17 cellular contexts compared by ENCODE assay signal in the genomic region with DNA sequence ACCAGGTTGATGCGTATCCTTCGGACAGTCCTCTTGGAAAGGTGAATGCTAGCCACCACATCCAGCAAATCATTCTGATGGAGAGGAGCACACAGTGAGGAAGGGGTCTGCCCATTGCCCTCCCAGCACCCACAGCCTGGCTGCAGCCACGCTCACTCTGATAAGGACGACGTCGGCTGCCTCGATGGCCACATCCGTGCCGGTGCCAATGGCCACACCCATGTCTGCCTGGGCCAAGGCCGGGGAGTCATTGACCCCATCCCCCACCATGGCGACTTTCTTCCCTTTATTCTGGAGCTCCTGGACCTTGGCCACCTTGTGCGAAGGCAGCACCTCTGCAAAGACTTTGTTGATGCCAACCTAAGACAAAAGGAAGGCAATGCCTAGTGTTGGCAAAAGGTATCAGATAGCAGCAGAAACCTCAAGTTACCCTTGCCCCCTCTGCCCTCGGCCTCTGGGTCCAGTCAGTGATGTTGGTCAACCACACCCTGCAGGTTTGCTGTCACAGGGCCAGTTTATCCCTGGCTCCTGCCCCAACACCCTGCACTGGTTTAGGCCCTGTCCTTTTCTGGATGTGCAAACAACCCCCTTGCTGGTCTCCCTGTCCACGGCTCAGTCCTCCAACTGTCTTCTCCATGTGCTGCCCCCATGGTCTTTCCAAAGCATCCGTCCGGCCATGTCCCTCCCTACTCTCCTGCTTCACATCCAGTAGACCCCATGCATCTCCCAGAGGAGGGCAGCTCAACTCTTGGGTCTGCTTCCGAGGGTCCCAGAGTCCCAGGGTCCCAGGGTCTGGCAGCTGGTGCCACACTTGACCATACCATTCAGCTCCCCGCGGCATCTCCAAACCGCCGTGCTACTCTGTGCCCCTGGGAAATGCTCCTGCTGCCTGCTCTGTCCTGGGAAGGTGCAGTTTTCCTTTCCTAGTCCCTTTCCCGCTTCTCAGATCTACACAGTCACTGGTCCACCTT.
DNase-seq lines count a peak whose midpoint lies in the region; ATAC-seq, FAIRE-seq and TF ChIP-seq lines count a peak whose summit lies in the region.
"Had no signal": no experiment of that assay in that cellular context is flagged by ENCODE, and none has a peak within 500 bp of the region (broad histone marks: within the 10 kb centered on the region; RNA-seq: fewer than 3 reads in every experiment).

No MANE protein-coding gene starts in this region.

- H3K4me1 Mint-ChIP-seq in T-helper 17 cell, result peaks cover 34% of the 10 kb centered on the region
- peaks cover 10% of the 10 kb centered on the region for H3K4me1 Mint-ChIP-seq in activated CD8-positive, alpha-beta memory T cell treated with anti-CD3 and anti-CD28 coated beads, Interleukin-2, amount 10 ng/mL, durations not matched to agents 7 days and 5 days

- no peaks in the 10 kb centered on the region for H3K4me1 ChIP-seq in kidney (ENCODE audit: control insufficient read depth in 1 of 2, insufficient read depth in 1 of 2, low read depth in 1 of 2, low read length in 2 of 2)
- H3K4me1 ChIP-seq: A549 had no signal

- ATAC-seq in T-helper 17 cell (no peak), GM21529 (IDR thresholded peaks at IDR 0.05; ENCODE audit: unreplicated experiment) (no peak)
- no peak for ATAC-seq in activated CD8-positive, alpha-beta memory T cell treated with anti-CD3 and anti-CD28 coated beads, Interleukin-2, amount 10 ng/mL, durations not matched to agents 7 days and 5 days
- ATAC-seq: A549 had no signal

- H3K4me3 ChIP-seq in kidney (ENCODE audit: low read length in 2 of 2), result no peak overlapping the region
- H3K4me3 ChIP-seq: A549 had no signal

- no peak overlapping the region for H3K9ac ChIP-seq in kidney (ENCODE audit: low read length in 2 of 2)

- CTCF ChIA-PET in activated CD8-positive, alpha-beta memory T cell treated with anti-CD3 and anti-CD28 coated beads, Interleukin-2, amount 10 ng/mL, durations not matched to agents 7 days and 5 days (lab: Charles Lee), result interaction anchor here (1.2 kb wide), 1 partner anchor 12 kb away, joined by 3 read pairs; no protein-coding TSS in a partner anchor

- TF ChIP-seq CTCF in kidney (IDR thresholded peaks at IDR 0.05; ENCODE audit: borderline replicate concordance, extremely low read depth, insufficient read depth), result no peak

- no peak overlapping the region for H3K27ac ChIP-seq in kidney (ENCODE audit: low read depth in 2 of 2, low read length in 2 of 2)
- H3K27ac ChIP-seq: 22Rv1, A549, C4-2B had no signal

- H3K36me3 ChIP-seq in kidney (ENCODE audit: control insufficient read depth in 1 of 2, insufficient read depth in 2 of 2, low read length in 2 of 2), result peaks cover 9 to 13% of the 10 kb centered on the region in 2 donors

- no peaks in the 10 kb centered on the region for H3K27me3 Mint-ChIP-seq in T-helper 17 cell
- H3K27me3 Mint-ChIP-seq in activated CD8-positive, alpha-beta memory T cell treated with anti-CD3 and anti-CD28 coated beads, Interleukin-2, amount 10 ng/mL, durations not matched to agents 7 days and 5 days, result peaks cover 17% of the 10 kb centered on the region

- no peak for FAIRE-seq in kidney (lab: Jason Lieb, UNC)
- FAIRE-seq: A549, H54 had no signal

- H3K9me3 ChIP-seq in T-helper 17 cell (ENCODE audit: control insufficient read depth, low read length, poor library complexity, severe bottlenecking) (no peaks in the 10 kb centered on the region), kidney (ENCODE audit: control insufficient read depth in 1 of 2, low read length in 2 of 2) (no peaks in the 10 kb centered on the region)
- H3K9me3 ChIP-seq: A549 had no signal

- intact Hi-C loops in kidney (cut with DNase I) (no loop called here), posterior vena cava (cut with DNase I) (no loop called here)

- peak; percentile 53 for DNase-seq in activated effector memory CD4-positive, alpha-beta T cell treated with anti-CD3 and anti-CD28 coated beads, Interleukin-2, amount 50 U/mL, for 16 hours
- no peak for DNase-seq in activated effector memory CD4-positive, alpha-beta T cell treated with Interleukin-2 at 50 U/mL for 16 hours
- DNase-seq in T-helper 17 cell (no peak), kidney (peak; percentile 66), posterior vena cava (ENCODE audit: low spot score) (peak; percentile 73)
- no peak for DNase-seq in stimulated activated naive CD4-positive, alpha-beta T cell (lab: John Stamatoyannopoulos, UW)
- DNase-seq in activated CD8-positive, alpha-beta memory T cell treated with anti-CD3 and anti-CD28 coated beads, Interleukin-2, amount 10 ng/mL, durations not matched to agents 7 days and 5 days, result no peak
- DNase-seq: AML-193; CD4-positive, alpha-beta memory T cell; DMS153; GF-D8; HCEC 1CT had no signal

- no peak overlapping the region for H3K4me3 Mint-ChIP-seq in T-helper 17 cell
- H3K4me3 Mint-ChIP-seq in activated CD8-positive, alpha-beta memory T cell treated with anti-CD3 and anti-CD28 coated beads, Interleukin-2, amount 10 ng/mL, durations not matched to agents 7 days and 5 days, result no peak overlapping the region

- peak overlapping the region; percentile 72 for H3K27ac Mint-ChIP-seq in T-helper 17 cell
- H3K27ac Mint-ChIP-seq in activated CD8-positive, alpha-beta memory T cell treated with anti-CD3 and anti-CD28 coated beads, Interleukin-2, amount 10 ng/mL, durations not matched to agents 7 days and 5 days, result no peak overlapping the region

- peaks cover 3% of the 10 kb centered on the region for H3K36me3 Mint-ChIP-seq in T-helper 17 cell (ENCODE audit: low read depth)
- H3K36me3 Mint-ChIP-seq in activated CD8-positive, alpha-beta memory T cell treated with anti-CD3 and anti-CD28 coated beads, Interleukin-2, amount 10 ng/mL, durations not matched to agents 7 days and 5 days, result no peaks in the 10 kb centered on the region
- H3K36me3 Mint-ChIP-seq: CD4-positive, alpha-beta memory T cell had no signal

- H3K9me3 Mint-ChIP-seq in activated CD8-positive, alpha-beta memory T cell treated with anti-CD3 and anti-CD28 coated beads, Interleukin-2, amount 10 ng/mL, durations not matched to agents 7 days and 5 days (ENCODE audit: low read depth), result no peaks in the 10 kb centered on the region

Comparison
In these comparisons a context has a peak if more than half of its experiments do, and no peak if none do; other contexts are left out.
1. DNase-seq: peak in activated effector memory CD4-positive, alpha-beta T cell treated with anti-CD3 and anti-CD28 coated beads, Interleukin-2, amount 50 U/mL, for 16 hours (single experiment), kidney (single experiment) and posterior vena cava (single experiment); none in activated effector memory CD4-positive, alpha-beta T cell treated with Interleukin-2 at 50 U/mL for 16 hours (single experiment), T-helper 17 cell (0 of 3), stimulated activated naive CD4-positive, alpha-beta T cell (0 of 6) and activated CD8-positive, alpha-beta memory T cell treated with anti-CD3 and anti-CD28 coated beads, Interleukin-2, amount 10 ng/mL, durations not matched to agents 7 days and 5 days (single experiment).